ENCODE assay signal across 9 cellular contexts in the genomic region with DNA sequence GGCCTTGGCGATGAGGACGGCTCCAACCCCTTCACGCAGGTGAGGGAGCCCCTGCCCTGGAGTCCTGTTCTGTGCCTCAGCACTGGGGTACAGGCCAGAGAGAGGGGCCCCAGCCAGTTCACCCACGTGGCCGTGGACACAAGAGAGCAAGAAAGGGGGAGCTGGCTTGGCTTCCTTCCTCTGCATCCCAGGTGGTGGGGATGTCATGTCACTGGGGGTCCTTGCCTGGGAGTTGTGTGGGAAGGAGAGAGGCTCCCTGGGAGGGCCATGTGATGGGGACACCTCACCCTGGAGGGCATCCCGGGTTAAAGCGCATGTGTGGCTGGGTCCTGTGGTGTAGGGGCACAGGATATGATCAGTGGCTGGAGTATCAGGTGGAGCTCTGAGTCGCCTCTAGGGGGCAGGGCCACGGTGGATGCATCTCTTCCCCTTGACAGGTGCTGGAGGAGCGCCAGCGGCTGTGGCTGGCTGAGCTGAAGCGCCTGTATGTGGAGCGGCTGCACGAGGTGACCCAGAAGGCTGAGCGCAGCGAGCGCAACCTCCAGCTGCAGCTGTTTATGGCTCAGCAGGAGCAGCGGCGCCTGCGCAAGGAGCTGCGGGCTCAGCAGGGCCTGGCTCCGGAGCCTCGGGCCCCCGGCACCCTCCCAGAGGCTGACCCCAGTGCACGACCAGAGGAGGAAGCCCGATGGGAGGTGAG. TPM values are rescaled to one million over a fixed set of nuclear protein-coding genes. Genes with fewer than 3 reads are reported as not detected.
DNase-seq lines count a peak whose midpoint lies in the region; ATAC-seq, FAIRE-seq and TF ChIP-seq lines count a peak whose summit lies in the region.
"Had no signal": no experiment of that assay in that cellular context is flagged by ENCODE, and none has a peak within 500 bp of the region (broad histone marks: within the 10 kb centered on the region; RNA-seq: fewer than 3 reads in every experiment).

No MANE protein-coding gene starts in this region.

- DNase-seq in DND-41, result peak; percentile 95
- peak; percentile 96 for DNase-seq in HuH-7.5 (ENCODE audit: low spot score)
- DNase-seq in OCI-LY7 (ENCODE audit: low spot score), result peak; percentile 98
- peak; percentile 68 for DNase-seq in activated T-cell treated with anti-CD3 and anti-CD28 coated beads for 24 hours (ENCODE audit: low read depth)
- peak; percentile 46 to 80 for DNase-seq in fibroblast of lung (ENCODE audit: low read depth in 2 of 2)
- DNase-seq in pancreas, result peak; percentile 91 to 99 (median 96)
- DNase-seq in urothelium cell line (ENCODE audit: low spot score), result peak; percentile 65

- FAIRE-seq in pancreas (lab: Jason Lieb, UNC) (no peak), urothelium cell line (lab: Jason Lieb, UNC) (no peak)
- FAIRE-seq: frontal cortex had no signal

- CTCF ChIA-PET in OCI-LY7 (lab: Charles Lee; ENCODE audit: unreplicated experiment), result interaction anchor here (0.6 to 3.1 kb wide), 7 partner anchors 9 to 612 kb away, joined by 3 to 17 read pairs (median 3); a partner anchor contains a TSS

- H2AFZ ChIP-seq in DND-41 (ENCODE audit: low read depth, low read length) (peak overlapping the region; percentile 81), OCI-LY7 (ENCODE audit: low read length) (no peak overlapping the region), fibroblast of lung (ENCODE audit: low read length) (peak overlapping the region; percentile 36)

- H3K4me2 ChIP-seq in DND-41 (ENCODE audit: insufficient read depth, low read length) (peak overlapping the region; percentile 89), OCI-LY7 (ENCODE audit: low read length) (peak overlapping the region; percentile 92), fibroblast of lung (ENCODE audit: extremely low read depth, insufficient read depth, low read length) (peak overlapping the region; percentile 3)

- H3K9me3 ChIP-seq in DND-41 (ENCODE audit: insufficient read depth, low read length, severe bottlenecking) (no peaks in the 10 kb centered on the region), OCI-LY7 (ENCODE audit: low read length) (no peaks in the 10 kb centered on the region), fibroblast of lung (ENCODE audit: control insufficient read depth, insufficient read depth, low read depth, low read length) (no peaks in the 10 kb centered on the region), pancreas (no peaks in the 10 kb centered on the region)

- peak; percentile 86 for TF ChIP-seq CTCF in DND-41 (IDR thresholded peaks at IDR 0.05; ENCODE audit: borderline replicate concordance, extremely low read depth, low read length, poor library complexity, severe bottlenecking)
- TF ChIP-seq CTCF in OCI-LY7 (conservative IDR thresholded peaks at IDR 0.05; ENCODE audit: low read length), result peak; percentile 87
- TF ChIP-seq CTCF in fibroblast of lung (conservative IDR thresholded peaks at IDR 0.05 in 1 of 2, IDR thresholded peaks at IDR 0.05 in 1 of 2; ENCODE audit: low read depth in 1 of 2, low read length in 2 of 2), result peak; percentile 15 to 52
- TF ChIP-seq CTCF in pancreas (IDR thresholded peaks at IDR 0.05), result peak; percentile 43 to 70 (median 51)

- POLR2A ChIA-PET in OCI-LY7 (lab: Charles Lee), result interaction anchor here (0.7 to 2.3 kb wide), 7 partner anchors 9 to 83 kb away, joined by 3 to 13 read pairs (median 5); a partner anchor contains a TSS

- peak overlapping the region; percentile 56 for H3K9ac ChIP-seq in DND-41 (ENCODE audit: low read depth, low read length)
- H3K9ac ChIP-seq in fibroblast of lung (ENCODE audit: insufficient read depth, low read length), result no peak overlapping the region

- no peaks in the 10 kb centered on the region for H3K79me2 ChIP-seq in DND-41 (ENCODE audit: insufficient read depth, low read length)
- H3K79me2 ChIP-seq in OCI-LY7 (ENCODE audit: insufficient read depth, low read depth, low read length), result peaks cover 46% of the 10 kb centered on the region
- no peaks in the 10 kb centered on the region for H3K79me2 ChIP-seq in fibroblast of lung (ENCODE audit: control insufficient read depth, insufficient read depth, low read length)

- H3K4me1 ChIP-seq in DND-41 (ENCODE audit: insufficient read depth, low read length) (peaks cover 45% of the 10 kb centered on the region), OCI-LY7 (ENCODE audit: insufficient read depth, low read length, poor library complexity, severe bottlenecking) (peaks cover 82% of the 10 kb centered on the region), fibroblast of lung (ENCODE audit: control insufficient read depth, extremely low read depth, insufficient read depth, low read length) (no peaks in the 10 kb centered on the region), pancreas (peaks cover 6 to 7% (median 6%) of the 10 kb centered on the region in 3 donors)

- 16 to 21% methylated on average over 26 of the region's 26 CpGs for WGBS in pancreas, 2 donors

- H4K20me1 ChIP-seq in DND-41 (ENCODE audit: insufficient read depth, low read length) (peaks cover 3% of the 10 kb centered on the region; the same call in 1 of the 2 replicates), OCI-LY7 (ENCODE audit: insufficient read depth, low read length) (no peaks in the 10 kb centered on the region), fibroblast of lung (ENCODE audit: control insufficient read depth, extremely low read depth, insufficient read depth, low read length) (no peaks in the 10 kb centered on the region)

- H3K4me3 ChIP-seq in DND-41 (ENCODE audit: low read depth in 1 of 2, low read length in 2 of 2), result peak overlapping the region in 1 of 2 experiments; percentile 56; a peak in 2 of 4 replicates
- peak overlapping the region; percentile 37 for H3K4me3 ChIP-seq in OCI-LY7 (ENCODE audit: low read depth, low read length, poor library complexity, severe bottlenecking)
- H3K4me3 ChIP-seq in fibroblast of lung (replicated peaks in 1 of 4; ENCODE audit: control extremely low read depth in 1 of 4, insufficient read depth in 1 of 4, low read depth in 3 of 4, low read length in 4 of 4), result peak overlapping the region in 1 of 4 experiments; percentile 49
- H3K4me3 ChIP-seq in pancreas, result peak overlapping the region in 2 of 4 donors; percentile 23 to 35

- no peaks in the 10 kb centered on the region for H3K9me2 ChIP-seq in OCI-LY7 (ENCODE audit: insufficient read depth, low read length)

- H3K36me3 ChIP-seq in DND-41 (ENCODE audit: insufficient read depth, low read length) (no peaks in the 10 kb centered on the region), OCI-LY7 (ENCODE audit: insufficient read depth, low read length) (peaks cover 60% of the 10 kb centered on the region), fibroblast of lung (ENCODE audit: control insufficient read depth, insufficient read depth, low read length) (no peaks in the 10 kb centered on the region), pancreas (no peaks in the 10 kb centered on the region)

- ATAC-seq in DND-41 (ENCODE audit: insufficient read depth, low read depth) (peak; percentile 95), GM21528 (IDR thresholded peaks at IDR 0.05; ENCODE audit: low FRiP score, unreplicated experiment) (peak; percentile 70), pancreas (peak; percentile 93 to 97 (median 96))

- H3K27ac ChIP-seq in DND-41 (ENCODE audit: low read length), result peak overlapping the region; percentile 64
- peak overlapping the region; percentile 90 for H3K27ac ChIP-seq in OCI-LY7 (ENCODE audit: low read depth, low read length, poor library complexity, severe bottlenecking)
- H3K27ac ChIP-seq in fibroblast of lung (ENCODE audit: insufficient read depth, low read length), result no peak overlapping the region
- H3K27ac ChIP-seq in pancreas, result peak overlapping the region in 1 of 4 donors; percentile 19

- no TSS peak for BruUV-seq in OCI-LY7 (replicated peaks; lab: Mats Ljungman, UMichigan)

- intact Hi-C loops in OCI-LY7 (cut with micrococcal nuclease; ENCODE audit: unreplicated experiment), result loop anchor here (1.0 to 2.0 kb wide), 4 partner anchors 9 to 44 kb away; no protein-coding TSS in a partner anchor
- intact Hi-C loops in pancreas (cut with DNase I), result no loop called here

- H3K27me3 ChIP-seq in DND-41 (ENCODE audit: insufficient read depth, low read length, poor library complexity) (peaks cover 14% of the 10 kb centered on the region), fibroblast of lung (ENCODE audit: control insufficient read depth, insufficient read depth, low read length) (peaks cover 21% of the 10 kb centered on the region), pancreas (no peaks in the 10 kb centered on the region)

RNA-seq across cellular contexts. Expression of a gene that starts 7.5 kb away (rescaled TPM):
- 23.7 and 28.3 TPM in 2 replicates for total RNA-seq in OCI-LY7 (2014; rRNA removed; shearing (Covaris generic))
- total RNA-seq in OCI-LY7 (2022) (22.3 and 26.1 TPM in 2 replicates), fibroblast of lung (0.26 and 0.83 TPM in 2 replicates), pancreas (1 to 10 TPM in 1 of 6 donors, under 1 TPM in 5; 0.23 to 1.1 (median 0.47) TPM)
- polyA plus RNA-seq in fibroblast of lung (0.06 and 0.19 TPM in 2 replicates), pancreas (1 to 10 TPM in 1 of 2 donors, under 1 TPM in 1; 0.75 to 1.1 TPM)
- polyA plus RNA-seq in fibroblast of lung (2012), result 0.12 and 0.44 TPM in 2 replicates
- polyA minus RNA-seq in fibroblast of lung (ENCODE audit: low replicate concordance), result 0.20 TPM in 1 of 2 replicates, not detected in the other

RNA-seq across cellular contexts. Expression of a gene that starts 10.0 kb away (rescaled TPM):
- 54.2 and 68.3 TPM in 2 replicates for total RNA-seq in OCI-LY7 (2014; rRNA removed; shearing (Covaris generic))
- total RNA-seq in OCI-LY7 (2022), result 63.2 and 63.7 TPM in 2 replicates
- total RNA-seq in fibroblast of lung, result 22.3 and 23.4 TPM in 2 replicates
- polyA plus RNA-seq in fibroblast of lung, result 22.1 and 22.5 TPM in 2 replicates
- 19.4 and 22.9 TPM in 2 replicates for polyA plus RNA-seq in fibroblast of lung (2012)
- 38.1 and 51.7 TPM in 2 replicates for polyA minus RNA-seq in fibroblast of lung (ENCODE audit: low replicate concordance)
- 10 to 100 TPM; 12.1 to 21.7 (median 17.4) TPM for total RNA-seq in pancreas
- 10 to 100 TPM; 26.4 to 29.8 TPM for polyA plus RNA-seq in pancreas

RNA-seq across cellular contexts. Expression of a gene that starts 32.9 kb away (rescaled TPM):
- total RNA-seq in OCI-LY7 (2014; rRNA removed; shearing (Covaris generic)), result 309 and 344 TPM in 2 replicates
- total RNA-seq in OCI-LY7 (2022) (183 and 216 TPM in 2 replicates), fibroblast of lung (85.7 and 91.4 TPM in 2 replicates), pancreas (10 to 100 TPM; 34.6 to 65.6 (median 53.9) TPM)
- polyA plus RNA-seq in fibroblast of lung (78.3 and 133 TPM in 2 replicates), pancreas (10 to 100 TPM; 50.7 to 84.7 TPM)
- 139 and 213 TPM in 2 replicates for polyA plus RNA-seq in fibroblast of lung (2012)
- polyA minus RNA-seq in fibroblast of lung (ENCODE audit: low replicate concordance), result 78.4 and 89.5 TPM in 2 replicates

Comparison
In these comparisons a context has a peak if more than half of its experiments do, and no peak if none do; other contexts are left out.
1. H3K4me2 ChIP-seq: peak in every context shown above with its lines; median percentile 92 in OCI-LY7; 89 in DND-41; 3 in fibroblast of lung.
2. CTCF ChIP-seq: peak in every context shown above with its lines; median percentile 87 in OCI-LY7; 86 in DND-41; 51 in pancreas; 34 in fibroblast of lung.
3. RNA of a gene that starts 7.5 kb away (total RNA-seq): 22.3 to 28.3 TPM in OCI-LY7; 0.26 to 0.83 TPM in fibroblast of lung and 0.23 to 1.1 TPM in pancreas; every median in the first group is over 10 times any median in the second.
4. Peak in every context shown above with its lines, with median percentiles within 50 percentile points of each other: ATAC-seq and DNase-seq.